ENCODE assay signal across 9 cellular contexts in genomic region chr2:69177785-69178636, GRCh38.
DNase-seq lines count a peak whose midpoint lies in the region; ATAC-seq and TF ChIP-seq lines count a peak whose summit lies in the region.
"Had no signal": no experiment of that assay in that cellular context is flagged by ENCODE, and none has a peak within 500 bp of the region (broad histone marks: within the 10 kb centered on the region; RNA-seq: fewer than 3 reads in every experiment).

No MANE protein-coding gene starts in this region.

- no peak overlapping the region for H3K4me3 Mint-ChIP-seq in glutamatergic neuron (ENCODE audit: unreplicated experiment)

- H3K27me3 Mint-ChIP-seq in glutamatergic neuron (ENCODE audit: unreplicated experiment) = peaks cover 4% of the 10 kb centered on the region

- no peak for ATAC-seq in GM19023 (IDR thresholded peaks at IDR 0.05; ENCODE audit: unreplicated experiment)
- ATAC-seq in HG03025 (IDR thresholded peaks at IDR 0.05; ENCODE audit: low FRiP score, unreplicated experiment) = no peak

- peaks cover 10% of the 10 kb centered on the region for H3K4me1 Mint-ChIP-seq in glutamatergic neuron (ENCODE audit: low read depth, unreplicated experiment)

- H3K27ac Mint-ChIP-seq in glutamatergic neuron (ENCODE audit: unreplicated experiment) = peak overlapping the region; percentile 57

- TF ChIP-seq CTCF in WI38 (IDR thresholded peaks at IDR 0.05; ENCODE audit: low read depth, low read length) (no peak), glutamatergic neuron (IDR thresholded peaks at IDR 0.05; ENCODE audit: partially characterized antibody, unreplicated experiment) (no peak)

- DNase-seq in AG20443 (ENCODE audit: low spot score) (peak; percentile 93), HS-27A (ENCODE audit: low read depth) (peak; percentile 69), glutamatergic neuron (peak; percentile 60), nucleus accumbens (lab: John Stamatoyannopoulos, UW) (peak in 49 of 56 donors; percentile 4 to 73 (median 39)), OCI-M2 (lab: John Stamatoyannopoulos, UW; ENCODE audit: unreplicated experiment) (no peak)
- DNase-seq: naive B cell had no signal

- peaks cover 17% of the 10 kb centered on the region for H3K36me3 Mint-ChIP-seq in glutamatergic neuron (ENCODE audit: unreplicated experiment)
- H3K36me3 Mint-ChIP-seq: naive B cell had no signal

- peak overlapping the region; percentile 41 for H3K4me3 ChIP-seq in WI38 (ENCODE audit: low read depth, low read length)

- peaks cover 2% of the 10 kb centered on the region for H3K9me3 Mint-ChIP-seq in glutamatergic neuron (ENCODE audit: unreplicated experiment)
- H3K9me3 Mint-ChIP-seq: naive B cell had no signal
